Comparison of ENCODE assay signal across 2 cellular contexts in the genomic region with DNA sequence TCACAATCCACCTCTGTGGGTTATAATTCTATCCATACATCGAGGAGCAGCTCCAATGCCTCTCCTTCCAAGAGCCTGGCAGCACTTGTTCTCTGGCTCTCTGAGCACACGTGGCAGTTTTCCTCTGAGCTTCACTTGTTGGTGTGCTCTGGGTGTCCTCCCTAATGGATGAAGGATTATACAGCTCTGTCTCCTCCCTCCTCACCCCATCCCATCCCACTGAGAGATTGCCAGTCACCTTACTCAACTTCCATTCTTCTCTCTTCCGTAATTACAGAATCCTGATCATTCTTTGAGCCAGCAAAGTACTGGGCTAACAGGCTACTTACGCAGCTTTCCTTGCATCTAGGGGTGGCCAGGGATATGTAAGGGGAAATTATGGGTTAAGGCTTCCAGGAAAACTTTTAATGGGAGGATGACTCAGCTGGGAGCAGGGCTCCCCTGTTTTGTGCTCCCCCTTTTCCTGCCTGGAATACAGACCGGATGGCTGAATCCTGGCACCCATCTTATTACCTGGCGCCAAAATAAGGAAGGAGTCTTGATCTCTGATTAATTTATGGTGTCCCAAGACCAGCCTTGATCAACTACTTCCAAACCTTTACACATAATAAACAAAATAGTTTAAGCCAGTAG.
TF ChIP-seq lines count a peak whose summit lies in the region.

No MANE protein-coding gene starts in this region.

TF ChIP-seq in GM23338, 12 proteins besides CTCF, POLR2A, EP300 and RAD21 (continues in another document):
- no peak for TF ChIP-seq REST (IDR thresholded peaks at IDR 0.05; ENCODE audit: unreplicated experiment)
- no peak for TF ChIP-seq EZH2 (IDR thresholded peaks at IDR 0.05; ENCODE audit: low read depth, unreplicated experiment)
- no peak for TF ChIP-seq STAT1 (IDR thresholded peaks at IDR 0.05; ENCODE audit: unreplicated experiment)
- TF ChIP-seq CREB1 (CRISPR knock-in tag; IDR thresholded peaks at IDR 0.05; ENCODE audit: low read depth): no peak
- TF ChIP-seq, protein P1, sequence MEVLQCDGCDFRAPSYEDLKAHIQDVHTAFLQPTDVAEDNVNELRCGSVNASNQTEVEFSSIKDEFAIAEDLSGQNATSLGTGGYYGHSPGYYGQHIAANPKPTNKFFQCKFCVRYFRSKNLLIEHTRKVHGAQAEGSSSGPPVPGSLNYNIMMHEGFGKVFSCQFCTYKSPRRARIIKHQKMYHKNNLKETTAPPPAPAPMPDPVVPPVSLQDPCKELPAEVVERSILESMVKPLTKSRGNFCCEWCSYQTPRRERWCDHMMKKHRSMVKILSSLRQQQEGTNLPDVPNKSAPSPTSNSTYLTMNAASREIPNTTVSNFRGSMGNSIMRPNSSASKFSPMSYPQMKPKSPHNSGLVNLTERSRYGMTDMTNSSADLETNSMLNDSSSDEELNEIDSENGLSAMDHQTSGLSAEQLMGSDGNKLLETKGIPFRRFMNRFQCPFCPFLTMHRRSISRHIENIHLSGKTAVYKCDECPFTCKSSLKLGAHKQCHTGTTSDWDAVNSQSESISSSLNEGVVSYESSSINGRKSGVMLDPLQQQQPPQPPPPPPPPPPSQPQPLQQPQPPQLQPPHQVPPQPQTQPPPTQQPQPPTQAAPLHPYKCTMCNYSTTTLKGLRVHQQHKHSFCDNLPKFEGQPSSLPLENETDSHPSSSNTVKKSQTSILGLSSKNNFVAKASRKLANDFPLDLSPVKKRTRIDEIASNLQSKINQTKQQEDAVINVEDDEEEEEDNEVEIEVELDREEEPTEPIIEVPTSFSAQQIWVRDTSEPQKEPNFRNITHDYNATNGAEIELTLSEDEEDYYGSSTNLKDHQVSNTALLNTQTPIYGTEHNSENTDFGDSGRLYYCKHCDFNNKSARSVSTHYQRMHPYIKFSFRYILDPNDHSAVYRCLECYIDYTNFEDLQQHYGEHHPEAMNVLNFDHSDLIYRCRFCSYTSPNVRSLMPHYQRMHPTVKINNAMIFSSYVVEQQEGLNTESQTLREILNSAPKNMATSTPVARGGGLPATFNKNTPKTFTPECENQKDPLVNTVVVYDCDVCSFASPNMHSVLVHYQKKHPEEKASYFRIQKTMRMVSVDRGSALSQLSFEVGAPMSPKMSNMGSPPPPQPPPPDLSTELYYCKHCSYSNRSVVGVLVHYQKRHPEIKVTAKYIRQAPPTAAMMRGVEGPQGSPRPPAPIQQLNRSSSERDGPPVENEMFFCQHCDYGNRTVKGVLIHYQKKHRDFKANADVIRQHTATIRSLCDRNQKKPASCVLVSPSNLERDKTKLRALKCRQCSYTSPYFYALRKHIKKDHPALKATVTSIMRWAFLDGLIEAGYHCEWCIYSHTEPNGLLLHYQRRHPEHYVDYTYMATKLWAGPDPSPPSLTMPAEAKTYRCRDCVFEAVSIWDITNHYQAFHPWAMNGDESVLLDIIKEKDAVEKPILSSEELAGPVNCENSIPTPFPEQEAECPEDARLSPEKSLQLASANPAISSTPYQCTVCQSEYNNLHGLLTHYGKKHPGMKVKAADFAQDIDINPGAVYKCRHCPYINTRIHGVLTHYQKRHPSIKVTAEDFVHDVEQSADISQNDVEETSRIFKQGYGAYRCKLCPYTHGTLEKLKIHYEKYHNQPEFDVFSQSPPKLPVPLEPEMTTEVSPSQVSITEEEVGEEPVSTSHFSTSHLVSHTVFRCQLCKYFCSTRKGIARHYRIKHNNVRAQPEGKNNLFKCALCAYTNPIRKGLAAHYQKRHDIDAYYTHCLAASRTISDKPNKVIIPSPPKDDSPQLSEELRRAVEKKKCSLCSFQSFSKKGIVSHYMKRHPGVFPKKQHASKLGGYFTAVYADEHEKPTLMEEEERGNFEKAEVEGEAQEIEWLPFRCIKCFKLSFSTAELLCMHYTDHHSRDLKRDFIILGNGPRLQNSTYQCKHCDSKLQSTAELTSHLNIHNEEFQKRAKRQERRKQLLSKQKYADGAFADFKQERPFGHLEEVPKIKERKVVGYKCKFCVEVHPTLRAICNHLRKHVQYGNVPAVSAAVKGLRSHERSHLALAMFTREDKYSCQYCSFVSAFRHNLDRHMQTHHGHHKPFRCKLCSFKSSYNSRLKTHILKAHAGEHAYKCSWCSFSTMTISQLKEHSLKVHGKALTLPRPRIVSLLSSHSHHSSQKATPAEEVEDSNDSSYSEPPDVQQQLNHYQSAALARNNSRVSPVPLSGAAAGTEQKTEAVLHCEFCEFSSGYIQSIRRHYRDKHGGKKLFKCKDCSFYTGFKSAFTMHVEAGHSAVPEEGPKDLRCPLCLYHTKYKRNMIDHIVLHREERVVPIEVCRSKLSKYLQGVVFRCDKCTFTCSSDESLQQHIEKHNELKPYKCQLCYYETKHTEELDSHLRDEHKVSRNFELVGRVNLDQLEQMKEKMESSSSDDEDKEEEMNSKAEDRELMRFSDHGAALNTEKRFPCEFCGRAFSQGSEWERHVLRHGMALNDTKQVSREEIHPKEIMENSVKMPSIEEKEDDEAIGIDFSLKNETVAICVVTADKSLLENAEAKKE (CRISPR knock-in tag; IDR thresholded peaks at IDR 0.05): no peak
- TF ChIP-seq, protein P2, sequence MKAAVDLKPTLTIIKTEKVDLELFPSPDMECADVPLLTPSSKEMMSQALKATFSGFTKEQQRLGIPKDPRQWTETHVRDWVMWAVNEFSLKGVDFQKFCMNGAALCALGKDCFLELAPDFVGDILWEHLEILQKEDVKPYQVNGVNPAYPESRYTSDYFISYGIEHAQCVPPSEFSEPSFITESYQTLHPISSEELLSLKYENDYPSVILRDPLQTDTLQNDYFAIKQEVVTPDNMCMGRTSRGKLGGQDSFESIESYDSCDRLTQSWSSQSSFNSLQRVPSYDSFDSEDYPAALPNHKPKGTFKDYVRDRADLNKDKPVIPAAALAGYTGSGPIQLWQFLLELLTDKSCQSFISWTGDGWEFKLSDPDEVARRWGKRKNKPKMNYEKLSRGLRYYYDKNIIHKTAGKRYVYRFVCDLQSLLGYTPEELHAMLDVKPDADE (IDR thresholded peaks at IDR 0.05): no peak
- TF ChIP-seq ZNF114 (CRISPR knock-in tag; IDR thresholded peaks at IDR 0.05): no peak
- no peak for TF ChIP-seq EZH2phosphoT487 (IDR thresholded peaks at IDR 0.05; ENCODE audit: unreplicated experiment)
- no peak for TF ChIP-seq JUNB (IDR thresholded peaks at IDR 0.05; ENCODE audit: unreplicated experiment)

TF ChIP-seq in K562, 482 proteins besides CTCF, POLR2A, EP300 and RAD21:
- TF ChIP-seq ZFPM2 (CRISPR knock-in tag; IDR thresholded peaks at IDR 0.05) (no peak), ILK (tag; IDR thresholded peaks at IDR 0.05; ENCODE audit: borderline replicate concordance, low read depth) (no peak), KLF1 (tag; IDR thresholded peaks at IDR 0.05) (no peak), CHD4 (IDR thresholded peaks at IDR 0.05; ENCODE audit: insufficient read depth, insufficient replicate concordance, low read depth, low read length, poor library complexity, severe bottlenecking) (no peak), ZFP1 (CRISPR knock-in tag; IDR thresholded peaks at IDR 0.05) (no peak), KHSRP (IDR thresholded peaks at IDR 0.05) (no peak), GABPB2 (CRISPR knock-in tag; conservative IDR thresholded peaks at IDR 0.05) (no peak), PRMT5 (CRISPR knock-in tag; IDR thresholded peaks at IDR 0.05) (no peak), HNRNPK (IDR thresholded peaks at IDR 0.05; ENCODE audit: low read depth, low read length, poor library complexity, severe bottlenecking) (no peak), KAT8 (IDR thresholded peaks at IDR 0.05; ENCODE audit: low read depth) (no peak), ZNF121 (CRISPR knock-in tag; conservative IDR thresholded peaks at IDR 0.05) (no peak), BMI1 (IDR thresholded peaks at IDR 0.05; ENCODE audit: low read length) (no peak), FOSL1 (tag; conservative IDR thresholded peaks at IDR 0.05) (no peak), ZKSCAN3 (CRISPR knock-in tag; IDR thresholded peaks at IDR 0.05) (no peak), CREBBP (IDR thresholded peaks at IDR 0.05; ENCODE audit: low read depth, low read length) (no peak), TCF15 (CRISPR knock-in tag; IDR thresholded peaks at IDR 0.05) (no peak), ZBTB43 (CRISPR knock-in tag; IDR thresholded peaks at IDR 0.05) (no peak)
- TF ChIP-seq, protein P3, sequence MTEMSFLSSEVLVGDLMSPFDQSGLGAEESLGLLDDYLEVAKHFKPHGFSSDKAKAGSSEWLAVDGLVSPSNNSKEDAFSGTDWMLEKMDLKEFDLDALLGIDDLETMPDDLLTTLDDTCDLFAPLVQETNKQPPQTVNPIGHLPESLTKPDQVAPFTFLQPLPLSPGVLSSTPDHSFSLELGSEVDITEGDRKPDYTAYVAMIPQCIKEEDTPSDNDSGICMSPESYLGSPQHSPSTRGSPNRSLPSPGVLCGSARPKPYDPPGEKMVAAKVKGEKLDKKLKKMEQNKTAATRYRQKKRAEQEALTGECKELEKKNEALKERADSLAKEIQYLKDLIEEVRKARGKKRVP (CRISPR knock-in tag; IDR thresholded peaks at IDR 0.05): no peak
